Comparison of ENCODE assay signal across 15 cellular contexts in genomic region chr16:11092788-11093577, GRCh38.
DNase-seq lines count a peak whose midpoint lies in the region; ATAC-seq and TF ChIP-seq lines count a peak whose summit lies in the region.
"Had no signal": no experiment of that assay in that cellular context is flagged by ENCODE, and none has a peak within 500 bp of the region (broad histone marks: within the 10 kb centered on the region; RNA-seq: fewer than 3 reads in every experiment).

No MANE protein-coding gene starts in this region.

- no peak overlapping the region for H3K9ac ChIP-seq in SU-DHL-6 (ENCODE audit: low read length)

- TF ChIP-seq CTCF in SU-DHL-6 (IDR thresholded peaks at IDR 0.05; ENCODE audit: insufficient read depth, low read length, poor library complexity, severe bottlenecking) (no peak), endothelial cell (IDR thresholded peaks at IDR 0.05; ENCODE audit: unreplicated experiment) (no peak), thyroid gland (IDR thresholded peaks at IDR 0.05) (peak in 2 of 6 experiments; percentile 14 to 23), body of pancreas (IDR thresholded peaks at IDR 0.05) (no peak)

- H3K27ac Mint-ChIP-seq in activated T-cell treated with anti-CD3 and anti-CD28 coated beads, Interleukin-2, amount 50 U/mL, for 24 hours: peak overlapping the region; percentile 99
- H3K27ac Mint-ChIP-seq in endothelial cell (ENCODE audit: unreplicated experiment): no peak overlapping the region

- H3K4me1 Mint-ChIP-seq in activated T-cell treated with anti-CD3 and anti-CD28 coated beads, Interleukin-2, amount 50 U/mL, for 24 hours (ENCODE audit: low read depth): peaks cover 96% of the 10 kb centered on the region
- H3K4me1 Mint-ChIP-seq in endothelial cell (ENCODE audit: unreplicated experiment): peaks cover 19% of the 10 kb centered on the region

- WGBS in thyroid gland, 2 donors: 77 to 88% methylated on average over 10 to 12 of the region's 12 CpGs
- 91 to 95% methylated on average over 9 to 12 of the region's 12 CpGs for WGBS in body of pancreas, 2 donors

- H3K79me2 ChIP-seq in SU-DHL-6 (ENCODE audit: insufficient read depth, low read length): no peaks in the 10 kb centered on the region

- H3F3A ChIP-seq in SU-DHL-6 (ENCODE audit: insufficient read depth): no peaks in the 10 kb centered on the region

- no peak overlapping the region for H3K4me2 ChIP-seq in SU-DHL-6 (ENCODE audit: low read depth, low read length, poor library complexity, severe bottlenecking)

- no peak overlapping the region for H3K4me3 ChIP-seq in SU-DHL-6 (ENCODE audit: insufficient read depth, low read length, poor library complexity, severe bottlenecking)
- no peak overlapping the region for H3K4me3 ChIP-seq in thyroid gland (replicated peaks in 1 of 3)
- H3K4me3 ChIP-seq in body of pancreas: no peak overlapping the region
- H3K4me3 ChIP-seq: coronary artery, esophagus squamous epithelium, Peyer's patch had no signal

- peak overlapping the region; percentile 21 for H3K4me3 Mint-ChIP-seq in activated T-cell treated with anti-CD3 and anti-CD28 coated beads, Interleukin-2, amount 50 U/mL, for 24 hours
- peak overlapping the region; percentile 18 for H3K4me3 Mint-ChIP-seq in endothelial cell (ENCODE audit: unreplicated experiment)

- no peaks in the 10 kb centered on the region for H3K9me3 ChIP-seq in SU-DHL-6 (ENCODE audit: insufficient read depth, low read length)
- H3K9me3 ChIP-seq in thyroid gland: no peaks in the 10 kb centered on the region
- H3K9me3 ChIP-seq in body of pancreas: no peaks in the 10 kb centered on the region
- H3K9me3 ChIP-seq: esophagus squamous epithelium, Peyer's patch had no signal

- no peaks in the 10 kb centered on the region for H3K27me3 Mint-ChIP-seq in activated T-cell treated with anti-CD3 and anti-CD28 coated beads, Interleukin-2, amount 50 U/mL, for 24 hours
- H3K27me3 Mint-ChIP-seq in endothelial cell (ENCODE audit: unreplicated experiment): no peaks in the 10 kb centered on the region

- intact Hi-C loops in thyroid gland (cut with DNase I) (no loop called here), body of pancreas (cut with DNase I) (no loop called here)

- H3K9me2 ChIP-seq in SU-DHL-6 (replicated peaks; ENCODE audit: insufficient read depth, low read length): no peaks in the 10 kb centered on the region

- peaks cover 34 to 43% of the 10 kb centered on the region in 2 donors for H3K4me1 ChIP-seq in thyroid gland
- peaks cover 19% of the 10 kb centered on the region for H3K4me1 ChIP-seq in body of pancreas

- TF ChIP-seq POLR2A in thyroid gland (IDR thresholded peaks at IDR 0.05) (no peak), body of pancreas (IDR thresholded peaks at IDR 0.05) (no peak)

- no peaks in the 10 kb centered on the region for H3K9me3 Mint-ChIP-seq in activated T-cell treated with anti-CD3 and anti-CD28 coated beads, Interleukin-2, amount 50 U/mL, for 24 hours
- no peaks in the 10 kb centered on the region for H3K9me3 Mint-ChIP-seq in endothelial cell (ENCODE audit: unreplicated experiment)

- H3K27me3 ChIP-seq in SU-DHL-6 (ENCODE audit: low read length) (no peaks in the 10 kb centered on the region), thyroid gland (no peaks in the 10 kb centered on the region), body of pancreas (no peaks in the 10 kb centered on the region)
- H3K27me3 ChIP-seq: esophagus squamous epithelium, Peyer's patch had no signal

- no peak overlapping the region for H2AFZ ChIP-seq in SU-DHL-6 (ENCODE audit: low read depth, low read length, severe bottlenecking)

- H4K20me1 ChIP-seq in SU-DHL-6 (ENCODE audit: low read depth, low read length): no peaks in the 10 kb centered on the region

- DNase-seq in activated T-cell treated with anti-CD3 and anti-CD28 coated beads, Interleukin-2, amount 50 U/mL, for 24 hours: no peak
- no peak for DNase-seq in activated T-cell treated with anti-CD3 and anti-CD28 coated beads, Interleukin-2, amount 50 U/mL, for 1 hour
- DNase-seq in endothelial cell (ENCODE audit: low spot score): no peak
- DNase-seq in thyroid gland: peak; percentile 52 to 58
- DNase-seq in DMS114 treated with DMSO at 0.1 percent for 48 hours (lab: John Stamatoyannopoulos, UW; ENCODE audit: unreplicated experiment): no peak
- no peak for DNase-seq in body of pancreas
- DNase-seq in stimulated activated CD4-positive, alpha-beta T cell treated with anti-CD3 and anti-CD28 coated beads, Interleukin-4, amount 100 ng/mL, for 4 hours: no peak
- DNase-seq: DMS153, esophagus squamous epithelium, left ventricle myocardium superior, NCI-H1092, NCI-H510A had no signal

- H3K36me3 ChIP-seq in SU-DHL-6 (ENCODE audit: low read length) (no peaks in the 10 kb centered on the region), thyroid gland (no peaks in the 10 kb centered on the region), body of pancreas (replicated peaks in 1 of 2; ENCODE audit: insufficient read depth in 1 of 2, low read depth in 2 of 2) (no peaks in the 10 kb centered on the region)
- H3K36me3 ChIP-seq: Peyer's patch had no signal

- H3K36me3 Mint-ChIP-seq in activated T-cell treated with anti-CD3 and anti-CD28 coated beads, Interleukin-2, amount 50 U/mL, for 24 hours (ENCODE audit: low read depth): peaks cover 65% of the 10 kb centered on the region
- peaks cover 17% of the 10 kb centered on the region for H3K36me3 Mint-ChIP-seq in endothelial cell (ENCODE audit: low read depth, unreplicated experiment)

- H3K27ac ChIP-seq in SU-DHL-6 (ENCODE audit: low read depth, low read length) (peak overlapping the region; percentile 72; the same call in 1 of the 2 replicates), thyroid gland (peak overlapping the region; percentile 87 to 95 (median 91)), body of pancreas (no peak overlapping the region)
- H3K27ac ChIP-seq: coronary artery had no signal

- no peak for ATAC-seq in body of pancreas
- ATAC-seq: left ventricle myocardium superior had no signal

Comparison
In these comparisons a context has a peak if more than half of its experiments do, and no peak if none do; other contexts are left out.
1. DNase-seq: peak in thyroid gland (2 of 2); none in activated T-cell treated with anti-CD3 and anti-CD28 coated beads, Interleukin-2, amount 50 U/mL, for 24 hours (single experiment), activated T-cell treated with anti-CD3 and anti-CD28 coated beads, Interleukin-2, amount 50 U/mL, for 1 hour (single experiment), endothelial cell (single experiment), DMS114 treated with DMSO at 0.1 percent for 48 hours (single experiment), body of pancreas (0 of 4) and stimulated activated CD4-positive, alpha-beta T cell treated with anti-CD3 and anti-CD28 coated beads, Interleukin-4, amount 100 ng/mL, for 4 hours (0 of 2).
2. H3K27ac ChIP-seq: peak in SU-DHL-6 (single experiment) and thyroid gland (3 of 3); none in body of pancreas (0 of 4).